2 cellular contexts compared by ENCODE assay signal in the genomic region with DNA sequence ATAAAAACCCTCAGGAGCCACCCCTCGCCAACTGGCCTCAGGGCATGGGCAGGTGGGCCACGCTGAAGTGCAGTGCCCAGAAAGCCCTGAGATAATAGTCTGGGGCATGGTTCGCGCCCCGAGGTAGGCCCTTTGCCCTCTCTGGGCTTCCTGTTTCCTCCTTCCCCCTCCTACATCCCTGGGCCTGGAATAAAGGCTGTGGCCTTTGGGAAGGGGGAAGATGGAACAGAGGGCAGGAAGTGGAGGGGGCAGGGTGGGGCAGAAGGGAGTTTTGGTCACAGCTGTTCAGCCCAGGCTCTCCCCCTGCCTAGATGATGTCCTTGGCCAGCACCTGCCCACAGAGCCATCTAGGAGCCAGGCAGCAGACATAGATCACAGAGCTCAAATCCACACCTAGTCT.
TF ChIP-seq lines count a peak whose summit lies in the region.

No MANE protein-coding gene starts in this region.

TF ChIP-seq in SK-N-SH, 30 proteins besides CTCF, POLR2A, EP300 and RAD21:
- TF ChIP-seq PBX3 (IDR thresholded peaks at IDR 0.05) (no peak), JUND (IDR thresholded peaks at IDR 0.05) (no peak), IRF3 (IDR thresholded peaks at IDR 0.05; ENCODE audit: low read depth, low read length) (no peak), CHD2 (IDR thresholded peaks at IDR 0.05; ENCODE audit: low read length, partially characterized antibody) (no peak), GABPA (IDR thresholded peaks at IDR 0.05; ENCODE audit: low read depth) (no peak), TAF1 (IDR thresholded peaks at IDR 0.05; ENCODE audit: borderline replicate concordance, low read depth, low read length) (no peak), NFIC (IDR thresholded peaks at IDR 0.05; ENCODE audit: borderline replicate concordance) (no peak), NRF1 (IDR thresholded peaks at IDR 0.05; ENCODE audit: low read depth, low read length) (no peak), SIN3A (IDR thresholded peaks at IDR 0.05; ENCODE audit: borderline replicate concordance, low read depth, low read length) (no peak), TCF12 (IDR thresholded peaks at IDR 0.05) (no peak), RCOR1 (IDR thresholded peaks at IDR 0.05; ENCODE audit: low read length) (no peak), MEF2A (IDR thresholded peaks at IDR 0.05; ENCODE audit: borderline replicate concordance, low read depth) (no peak), TEAD4 (IDR thresholded peaks at IDR 0.05; ENCODE audit: borderline replicate concordance, insufficient read depth) (no peak)
- TF ChIP-seq, protein P1, sequence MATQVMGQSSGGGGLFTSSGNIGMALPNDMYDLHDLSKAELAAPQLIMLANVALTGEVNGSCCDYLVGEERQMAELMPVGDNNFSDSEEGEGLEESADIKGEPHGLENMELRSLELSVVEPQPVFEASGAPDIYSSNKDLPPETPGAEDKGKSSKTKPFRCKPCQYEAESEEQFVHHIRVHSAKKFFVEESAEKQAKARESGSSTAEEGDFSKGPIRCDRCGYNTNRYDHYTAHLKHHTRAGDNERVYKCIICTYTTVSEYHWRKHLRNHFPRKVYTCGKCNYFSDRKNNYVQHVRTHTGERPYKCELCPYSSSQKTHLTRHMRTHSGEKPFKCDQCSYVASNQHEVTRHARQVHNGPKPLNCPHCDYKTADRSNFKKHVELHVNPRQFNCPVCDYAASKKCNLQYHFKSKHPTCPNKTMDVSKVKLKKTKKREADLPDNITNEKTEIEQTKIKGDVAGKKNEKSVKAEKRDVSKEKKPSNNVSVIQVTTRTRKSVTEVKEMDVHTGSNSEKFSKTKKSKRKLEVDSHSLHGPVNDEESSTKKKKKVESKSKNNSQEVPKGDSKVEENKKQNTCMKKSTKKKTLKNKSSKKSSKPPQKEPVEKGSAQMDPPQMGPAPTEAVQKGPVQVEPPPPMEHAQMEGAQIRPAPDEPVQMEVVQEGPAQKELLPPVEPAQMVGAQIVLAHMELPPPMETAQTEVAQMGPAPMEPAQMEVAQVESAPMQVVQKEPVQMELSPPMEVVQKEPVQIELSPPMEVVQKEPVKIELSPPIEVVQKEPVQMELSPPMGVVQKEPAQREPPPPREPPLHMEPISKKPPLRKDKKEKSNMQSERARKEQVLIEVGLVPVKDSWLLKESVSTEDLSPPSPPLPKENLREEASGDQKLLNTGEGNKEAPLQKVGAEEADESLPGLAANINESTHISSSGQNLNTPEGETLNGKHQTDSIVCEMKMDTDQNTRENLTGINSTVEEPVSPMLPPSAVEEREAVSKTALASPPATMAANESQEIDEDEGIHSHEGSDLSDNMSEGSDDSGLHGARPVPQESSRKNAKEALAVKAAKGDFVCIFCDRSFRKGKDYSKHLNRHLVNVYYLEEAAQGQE (IDR thresholded peaks at IDR 0.05; ENCODE audit: low read depth, low read length): no peak

TF ChIP-seq in SK-N-SH treated with all-trans-retinoic acid at 6 μM for 48 hours, 23 proteins besides CTCF, POLR2A, EP300 and RAD21 (continued from another document):
- TF ChIP-seq, protein P2, sequence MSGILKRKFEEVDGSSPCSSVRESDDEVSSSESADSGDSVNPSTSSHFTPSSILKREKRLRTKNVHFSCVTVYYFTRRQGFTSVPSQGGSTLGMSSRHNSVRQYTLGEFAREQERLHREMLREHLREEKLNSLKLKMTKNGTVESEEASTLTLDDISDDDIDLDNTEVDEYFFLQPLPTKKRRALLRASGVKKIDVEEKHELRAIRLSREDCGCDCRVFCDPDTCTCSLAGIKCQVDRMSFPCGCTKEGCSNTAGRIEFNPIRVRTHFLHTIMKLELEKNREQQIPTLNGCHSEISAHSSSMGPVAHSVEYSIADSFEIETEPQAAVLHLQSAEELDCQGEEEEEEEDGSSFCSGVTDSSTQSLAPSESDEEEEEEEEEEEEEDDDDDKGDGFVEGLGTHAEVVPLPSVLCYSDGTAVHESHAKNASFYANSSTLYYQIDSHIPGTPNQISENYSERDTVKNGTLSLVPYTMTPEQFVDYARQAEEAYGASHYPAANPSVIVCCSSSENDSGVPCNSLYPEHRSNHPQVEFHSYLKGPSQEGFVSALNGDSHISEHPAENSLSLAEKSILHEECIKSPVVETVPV (CRISPR knock-in tag; IDR thresholded peaks at IDR 0.05): no peak
- TF ChIP-seq SNAI2 (CRISPR knock-in tag; IDR thresholded peaks at IDR 0.05): no peak
- no peak for TF ChIP-seq PPARA (CRISPR knock-in tag; IDR thresholded peaks at IDR 0.05; ENCODE audit: borderline replicate concordance)
- no peak for TF ChIP-seq CSDC2 (CRISPR knock-in tag; IDR thresholded peaks at IDR 0.05)
- TF ChIP-seq, protein P3, sequence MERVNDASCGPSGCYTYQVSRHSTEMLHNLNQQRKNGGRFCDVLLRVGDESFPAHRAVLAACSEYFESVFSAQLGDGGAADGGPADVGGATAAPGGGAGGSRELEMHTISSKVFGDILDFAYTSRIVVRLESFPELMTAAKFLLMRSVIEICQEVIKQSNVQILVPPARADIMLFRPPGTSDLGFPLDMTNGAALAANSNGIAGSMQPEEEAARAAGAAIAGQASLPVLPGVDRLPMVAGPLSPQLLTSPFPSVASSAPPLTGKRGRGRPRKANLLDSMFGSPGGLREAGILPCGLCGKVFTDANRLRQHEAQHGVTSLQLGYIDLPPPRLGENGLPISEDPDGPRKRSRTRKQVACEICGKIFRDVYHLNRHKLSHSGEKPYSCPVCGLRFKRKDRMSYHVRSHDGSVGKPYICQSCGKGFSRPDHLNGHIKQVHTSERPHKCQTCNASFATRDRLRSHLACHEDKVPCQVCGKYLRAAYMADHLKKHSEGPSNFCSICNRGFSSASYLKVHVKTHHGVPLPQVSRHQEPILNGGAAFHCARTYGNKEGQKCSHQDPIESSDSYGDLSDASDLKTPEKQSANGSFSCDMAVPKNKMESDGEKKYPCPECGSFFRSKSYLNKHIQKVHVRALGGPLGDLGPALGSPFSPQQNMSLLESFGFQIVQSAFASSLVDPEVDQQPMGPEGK (CRISPR knock-in tag; IDR thresholded peaks at IDR 0.05; ENCODE audit: borderline replicate concordance): no peak
- no peak for TF ChIP-seq POU6F1 (CRISPR knock-in tag; IDR thresholded peaks at IDR 0.05; ENCODE audit: borderline replicate concordance, low read depth)
- no peak for TF ChIP-seq ZFP30 (CRISPR knock-in tag; IDR thresholded peaks at IDR 0.05)
- no peak for TF ChIP-seq ZNF565 (CRISPR knock-in tag; conservative IDR thresholded peaks at IDR 0.05; ENCODE audit: low read depth)
- no peak for TF ChIP-seq TOX (CRISPR knock-in tag; IDR thresholded peaks at IDR 0.05; ENCODE audit: borderline replicate concordance)
- TF ChIP-seq ESRRG (CRISPR knock-in tag; IDR thresholded peaks at IDR 0.05): no peak
- no peak for TF ChIP-seq BACH2 (CRISPR knock-in tag; IDR thresholded peaks at IDR 0.05; ENCODE audit: borderline replicate concordance)
